ENCODE assay signal across 21 cellular contexts in genomic region chr2:234768608-234769196, GRCh38.
"Had no signal": no experiment of that assay in that cellular context is flagged by ENCODE, and none has a peak within 500 bp of the region (broad histone marks: within the 10 kb centered on the region; RNA-seq: fewer than 3 reads in every experiment).

No MANE protein-coding gene starts in this region.

- H3K36me3 Mint-ChIP-seq: activated CD4-positive, alpha-beta memory T cell treated with anti-CD3 and anti-CD28 coated beads for 36 hours; activated naive CD8-positive, alpha-beta T cell; immature natural killer cell; memory B cell; naive thymus-derived CD4-positive, alpha-beta T cell; stimulated activated memory B cell treated with anti-CD40 and anti-IgM and Interleukin-4, amounts not matched to agents 10 μg/mL and 1 μg/mL and 100 μg/mL, for 72 hours had no signal

- H2AFZ ChIP-seq: parathyroid adenoma had no signal

- H3K9me3 Mint-ChIP-seq: activated CD4-positive, alpha-beta memory T cell treated with anti-CD3 and anti-CD28 coated beads for 36 hours; activated T-helper 1 cell treated with anti-CD3 and anti-CD28 coated beads, Interleukin-12 subunit alpha, Interleukin-12 subunit beta, Interleukin-2, Interleukin-4 antibody, amounts not matched to agents 30 ng/mL and 10 ng/mL and 1 ng/mL, durations not matched to agents 14 hours and 24 hours and 36 hours; immature natural killer cell; memory B cell; stimulated activated memory B cell treated with anti-CD40 and anti-IgM and Interleukin-4, amounts not matched to agents 10 μg/mL and 1 μg/mL and 100 μg/mL, for 72 hours had no signal

- H3K4me1 ChIP-seq: gastrocnemius medialis, parathyroid adenoma, testis had no signal

- H3K9ac ChIP-seq: parathyroid adenoma had no signal

- H3K4me1 Mint-ChIP-seq: immature natural killer cell; naive thymus-derived CD4-positive, alpha-beta T cell; stimulated activated memory B cell treated with anti-CD40 and anti-IgM and Interleukin-4, amounts not matched to agents 10 μg/mL and 1 μg/mL and 100 μg/mL, for 72 hours had no signal

- H3K4me3 Mint-ChIP-seq: activated CD4-positive, alpha-beta memory T cell treated with anti-CD3 and anti-CD28 coated beads for 36 hours; activated naive CD8-positive, alpha-beta T cell; activated T-helper 1 cell treated with anti-CD3 and anti-CD28 coated beads, Interleukin-12 subunit alpha, Interleukin-12 subunit beta, Interleukin-2, Interleukin-4 antibody, amounts not matched to agents 30 ng/mL and 10 ng/mL and 1 ng/mL, durations not matched to agents 14 hours and 24 hours and 36 hours; endodermal cell; immature natural killer cell; memory B cell; naive thymus-derived CD4-positive, alpha-beta T cell; stimulated activated memory B cell treated with anti-CD40 and anti-IgM and Interleukin-4, amounts not matched to agents 10 μg/mL and 1 μg/mL and 100 μg/mL, for 72 hours had no signal

- H3K9me3 ChIP-seq: gastrocnemius medialis, heart right ventricle, neutrophil, testis, upper lobe of left lung had no signal

- ATAC-seq: heart right ventricle; naive thymus-derived CD4-positive, alpha-beta T cell; sciatic nerve; stimulated activated memory B cell treated with anti-CD40 and anti-IgM and Interleukin-4, amounts not matched to agents 10 μg/mL and 1 μg/mL and 100 μg/mL, for 72 hours had no signal

- H3K79me2 ChIP-seq: parathyroid adenoma had no signal

- FAIRE-seq: colon had no signal

- H3K4me3 ChIP-seq: gastrocnemius medialis, heart right ventricle, testis, upper lobe of left lung had no signal

- H3K27me3 ChIP-seq: gastrocnemius medialis, neutrophil, testis, upper lobe of left lung had no signal

- DNase-seq: activated CD4-positive, alpha-beta memory T cell treated with anti-CD3 and anti-CD28 coated beads for 36 hours; activated CD4-positive, alpha-beta T cell treated with anti-CD3 and anti-CD28 coated beads for 4 hours; activated T-cell treated with anti-CD3 and anti-CD28 coated beads for 4 hours; endodermal cell; gastrocnemius medialis; heart right ventricle; immature natural killer cell; kidney glomerular epithelial cell; naive thymus-derived CD4-positive, alpha-beta T cell; stimulated activated CD4-positive, alpha-beta T cell treated with anti-CD3 and anti-CD28 coated beads, Interleukin-4, amount 100 ng/mL, for 4 hours; testis; upper lobe of left lung had no signal

- H3K27ac Mint-ChIP-seq: activated CD4-positive, alpha-beta memory T cell treated with anti-CD3 and anti-CD28 coated beads for 36 hours; activated naive CD8-positive, alpha-beta T cell; activated T-helper 1 cell treated with anti-CD3 and anti-CD28 coated beads, Interleukin-12 subunit alpha, Interleukin-12 subunit beta, Interleukin-2, Interleukin-4 antibody, amounts not matched to agents 30 ng/mL and 10 ng/mL and 1 ng/mL, durations not matched to agents 14 hours and 24 hours and 36 hours; endodermal cell; immature natural killer cell; memory B cell; naive thymus-derived CD4-positive, alpha-beta T cell; stimulated activated memory B cell treated with anti-CD40 and anti-IgM and Interleukin-4, amounts not matched to agents 10 μg/mL and 1 μg/mL and 100 μg/mL, for 72 hours had no signal

- H3K27ac ChIP-seq: epithelial cell of prostate, gastrocnemius medialis, neutrophil, parathyroid adenoma, testis, upper lobe of left lung had no signal

- H3K36me3 ChIP-seq: gastrocnemius medialis, heart right ventricle, neutrophil, upper lobe of left lung had no signal
